Comparison of ENCODE assay signal across 1 cellular context in the genomic region with DNA sequence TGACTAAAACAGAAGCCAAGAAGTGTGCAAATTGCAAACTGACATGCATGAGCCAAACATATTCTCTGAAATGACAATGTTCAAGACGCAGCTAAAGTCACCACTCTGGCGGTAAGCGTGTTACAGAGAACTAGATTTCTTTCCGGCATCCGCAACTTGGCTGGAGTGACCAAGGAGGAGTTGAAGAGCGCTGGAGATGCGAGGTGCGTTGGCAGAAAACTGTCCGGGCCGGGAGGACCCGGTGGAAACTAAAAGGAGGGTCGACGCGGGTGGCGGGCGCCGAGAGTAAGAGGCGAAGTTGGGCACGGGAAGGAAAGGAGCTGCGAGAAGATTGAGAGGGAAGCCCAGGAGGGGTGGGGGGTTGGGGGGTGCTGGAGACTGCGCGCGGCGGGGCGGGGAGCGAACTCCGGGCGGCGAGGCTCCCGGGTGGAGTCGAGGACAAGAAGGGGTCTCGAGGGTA.
TF ChIP-seq lines count a peak whose summit lies in the region.

No MANE protein-coding gene starts in this region.

TF ChIP-seq in H1, 55 proteins besides CTCF, POLR2A, EP300 and RAD21:
- TF ChIP-seq SP2 (IDR thresholded peaks at IDR 0.05; ENCODE audit: low read length) (no peak), RBBP5 (IDR thresholded peaks at IDR 0.05; ENCODE audit: borderline replicate concordance, low read depth, low read length) (peak; percentile 8; the same call in 1 of the 2 replicates), TEAD4 (IDR thresholded peaks at IDR 0.05; ENCODE audit: low read depth, low read length) (no peak), TBP (IDR thresholded peaks at IDR 0.05; ENCODE audit: low read depth, low read length) (no peak), SRF (IDR thresholded peaks at IDR 0.05; ENCODE audit: low read depth, low read length) (no peak), NANOG (IDR thresholded peaks at IDR 0.05; ENCODE audit: insufficient read depth, low read depth, low read length, poor library complexity, severe bottlenecking) (no peak), RFX5 (IDR thresholded peaks at IDR 0.05; ENCODE audit: borderline replicate concordance, low read depth, low read length) (no peak), CHD2 (IDR thresholded peaks at IDR 0.05; ENCODE audit: low read length) (no peak), NRF1 (IDR thresholded peaks at IDR 0.05; ENCODE audit: low read depth, low read length) (no peak), HDAC2 (IDR thresholded peaks at IDR 0.05; ENCODE audit: borderline replicate concordance in 1 of 2, low read depth in 2 of 2, low read length in 2 of 2) (no peak), TAF1 (IDR thresholded peaks at IDR 0.05; ENCODE audit: low read depth, low read length) (peak; percentile 32), CBX5 (IDR thresholded peaks at IDR 0.05; ENCODE audit: low read depth, low read length) (no peak), SIX5 (IDR thresholded peaks at IDR 0.05; ENCODE audit: low read depth, low read length) (no peak), CHD1 (IDR thresholded peaks at IDR 0.05; ENCODE audit: low read depth, low read length) (no peak), ASH2L (IDR thresholded peaks at IDR 0.05; ENCODE audit: low read length) (peak; percentile 80), HDAC6 (IDR thresholded peaks at IDR 0.05; ENCODE audit: low read depth, low read length) (no peak), KDM5A (IDR thresholded peaks at IDR 0.05; ENCODE audit: low read length) (no peak), CBX8 (IDR thresholded peaks at IDR 0.05; ENCODE audit: borderline replicate concordance, low read depth, low read length) (no peak), JUND (IDR thresholded peaks at IDR 0.05; ENCODE audit: low read length) (no peak), SP1 (IDR thresholded peaks at IDR 0.05; ENCODE audit: low read depth, low read length) (no peak), POLR2AphosphoS5 (IDR thresholded peaks at IDR 0.05; ENCODE audit: low read depth, low read length) (no peak), POU5F1 (IDR thresholded peaks at IDR 0.05; ENCODE audit: low read depth, low read length) (no peak)
- TF ChIP-seq, protein P1, sequence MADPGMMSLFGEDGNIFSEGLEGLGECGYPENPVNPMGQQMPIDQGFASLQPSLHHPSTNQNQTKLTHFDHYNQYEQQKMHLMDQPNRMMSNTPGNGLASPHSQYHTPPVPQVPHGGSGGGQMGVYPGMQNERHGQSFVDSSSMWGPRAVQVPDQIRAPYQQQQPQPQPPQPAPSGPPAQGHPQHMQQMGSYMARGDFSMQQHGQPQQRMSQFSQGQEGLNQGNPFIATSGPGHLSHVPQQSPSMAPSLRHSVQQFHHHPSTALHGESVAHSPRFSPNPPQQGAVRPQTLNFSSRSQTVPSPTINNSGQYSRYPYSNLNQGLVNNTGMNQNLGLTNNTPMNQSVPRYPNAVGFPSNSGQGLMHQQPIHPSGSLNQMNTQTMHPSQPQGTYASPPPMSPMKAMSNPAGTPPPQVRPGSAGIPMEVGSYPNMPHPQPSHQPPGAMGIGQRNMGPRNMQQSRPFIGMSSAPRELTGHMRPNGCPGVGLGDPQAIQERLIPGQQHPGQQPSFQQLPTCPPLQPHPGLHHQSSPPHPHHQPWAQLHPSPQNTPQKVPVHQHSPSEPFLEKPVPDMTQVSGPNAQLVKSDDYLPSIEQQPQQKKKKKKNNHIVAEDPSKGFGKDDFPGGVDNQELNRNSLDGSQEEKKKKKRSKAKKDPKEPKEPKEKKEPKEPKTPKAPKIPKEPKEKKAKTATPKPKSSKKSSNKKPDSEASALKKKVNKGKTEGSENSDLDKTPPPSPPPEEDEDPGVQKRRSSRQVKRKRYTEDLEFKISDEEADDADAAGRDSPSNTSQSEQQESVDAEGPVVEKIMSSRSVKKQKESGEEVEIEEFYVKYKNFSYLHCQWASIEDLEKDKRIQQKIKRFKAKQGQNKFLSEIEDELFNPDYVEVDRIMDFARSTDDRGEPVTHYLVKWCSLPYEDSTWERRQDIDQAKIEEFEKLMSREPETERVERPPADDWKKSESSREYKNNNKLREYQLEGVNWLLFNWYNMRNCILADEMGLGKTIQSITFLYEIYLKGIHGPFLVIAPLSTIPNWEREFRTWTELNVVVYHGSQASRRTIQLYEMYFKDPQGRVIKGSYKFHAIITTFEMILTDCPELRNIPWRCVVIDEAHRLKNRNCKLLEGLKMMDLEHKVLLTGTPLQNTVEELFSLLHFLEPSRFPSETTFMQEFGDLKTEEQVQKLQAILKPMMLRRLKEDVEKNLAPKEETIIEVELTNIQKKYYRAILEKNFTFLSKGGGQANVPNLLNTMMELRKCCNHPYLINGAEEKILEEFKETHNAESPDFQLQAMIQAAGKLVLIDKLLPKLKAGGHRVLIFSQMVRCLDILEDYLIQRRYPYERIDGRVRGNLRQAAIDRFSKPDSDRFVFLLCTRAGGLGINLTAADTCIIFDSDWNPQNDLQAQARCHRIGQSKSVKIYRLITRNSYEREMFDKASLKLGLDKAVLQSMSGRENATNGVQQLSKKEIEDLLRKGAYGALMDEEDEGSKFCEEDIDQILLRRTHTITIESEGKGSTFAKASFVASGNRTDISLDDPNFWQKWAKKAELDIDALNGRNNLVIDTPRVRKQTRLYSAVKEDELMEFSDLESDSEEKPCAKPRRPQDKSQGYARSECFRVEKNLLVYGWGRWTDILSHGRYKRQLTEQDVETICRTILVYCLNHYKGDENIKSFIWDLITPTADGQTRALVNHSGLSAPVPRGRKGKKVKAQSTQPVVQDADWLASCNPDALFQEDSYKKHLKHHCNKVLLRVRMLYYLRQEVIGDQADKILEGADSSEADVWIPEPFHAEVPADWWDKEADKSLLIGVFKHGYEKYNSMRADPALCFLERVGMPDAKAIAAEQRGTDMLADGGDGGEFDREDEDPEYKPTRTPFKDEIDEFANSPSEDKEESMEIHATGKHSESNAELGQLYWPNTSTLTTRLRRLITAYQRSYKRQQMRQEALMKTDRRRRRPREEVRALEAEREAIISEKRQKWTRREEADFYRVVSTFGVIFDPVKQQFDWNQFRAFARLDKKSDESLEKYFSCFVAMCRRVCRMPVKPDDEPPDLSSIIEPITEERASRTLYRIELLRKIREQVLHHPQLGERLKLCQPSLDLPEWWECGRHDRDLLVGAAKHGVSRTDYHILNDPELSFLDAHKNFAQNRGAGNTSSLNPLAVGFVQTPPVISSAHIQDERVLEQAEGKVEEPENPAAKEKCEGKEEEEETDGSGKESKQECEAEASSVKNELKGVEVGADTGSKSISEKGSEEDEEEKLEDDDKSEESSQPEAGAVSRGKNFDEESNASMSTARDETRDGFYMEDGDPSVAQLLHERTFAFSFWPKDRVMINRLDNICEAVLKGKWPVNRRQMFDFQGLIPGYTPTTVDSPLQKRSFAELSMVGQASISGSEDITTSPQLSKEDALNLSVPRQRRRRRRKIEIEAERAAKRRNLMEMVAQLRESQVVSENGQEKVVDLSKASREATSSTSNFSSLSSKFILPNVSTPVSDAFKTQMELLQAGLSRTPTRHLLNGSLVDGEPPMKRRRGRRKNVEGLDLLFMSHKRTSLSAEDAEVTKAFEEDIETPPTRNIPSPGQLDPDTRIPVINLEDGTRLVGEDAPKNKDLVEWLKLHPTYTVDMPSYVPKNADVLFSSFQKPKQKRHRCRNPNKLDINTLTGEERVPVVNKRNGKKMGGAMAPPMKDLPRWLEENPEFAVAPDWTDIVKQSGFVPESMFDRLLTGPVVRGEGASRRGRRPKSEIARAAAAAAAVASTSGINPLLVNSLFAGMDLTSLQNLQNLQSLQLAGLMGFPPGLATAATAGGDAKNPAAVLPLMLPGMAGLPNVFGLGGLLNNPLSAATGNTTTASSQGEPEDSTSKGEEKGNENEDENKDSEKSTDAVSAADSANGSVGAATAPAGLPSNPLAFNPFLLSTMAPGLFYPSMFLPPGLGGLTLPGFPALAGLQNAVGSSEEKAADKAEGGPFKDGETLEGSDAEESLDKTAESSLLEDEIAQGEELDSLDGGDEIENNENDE (IDR thresholded peaks at IDR 0.05; ENCODE audit: insufficient replicate concordance, low read length), result no peak
- TF ChIP-seq, protein P2, sequence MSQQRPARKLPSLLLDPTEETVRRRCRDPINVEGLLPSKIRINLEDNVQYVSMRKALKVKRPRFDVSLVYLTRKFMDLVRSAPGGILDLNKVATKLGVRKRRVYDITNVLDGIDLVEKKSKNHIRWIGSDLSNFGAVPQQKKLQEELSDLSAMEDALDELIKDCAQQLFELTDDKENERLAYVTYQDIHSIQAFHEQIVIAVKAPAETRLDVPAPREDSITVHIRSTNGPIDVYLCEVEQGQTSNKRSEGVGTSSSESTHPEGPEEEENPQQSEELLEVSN (IDR thresholded peaks at IDR 0.05), result no peak
TF ChIP-seq in H1: peak in this region for 3.
